In the genomic region with DNA sequence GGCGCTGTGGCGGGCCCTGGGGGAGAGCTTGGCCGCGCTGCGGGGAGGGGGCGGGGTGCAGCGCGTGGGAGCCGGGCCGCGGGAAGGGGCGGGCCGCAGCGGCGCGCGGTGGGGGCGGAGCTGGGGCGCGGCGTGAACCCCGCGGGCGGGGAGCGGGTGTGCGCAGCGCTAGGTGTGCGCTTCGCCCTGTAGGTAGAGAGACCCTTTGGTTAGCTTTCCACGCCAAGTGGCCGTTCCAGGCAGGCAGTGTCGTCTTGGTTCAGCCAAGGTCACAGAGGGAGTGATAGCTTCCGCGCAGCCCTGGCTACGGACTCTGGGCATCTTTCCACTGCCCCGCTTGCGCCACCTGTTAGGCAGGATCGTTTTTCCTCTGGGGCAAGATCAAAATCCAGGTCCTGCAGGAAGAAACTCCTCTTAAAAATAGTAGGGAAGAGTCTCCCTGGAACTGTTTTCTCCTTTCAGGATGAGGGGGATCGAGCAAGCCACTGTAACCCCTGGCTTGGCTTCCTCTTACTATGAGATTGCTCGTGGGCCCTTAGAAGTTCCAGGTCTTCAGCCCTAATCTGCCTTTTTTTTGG, we compare ENCODE assay signal across 8 cellular contexts. TPM values are rescaled to one million over a fixed set of nuclear protein-coding genes. Genes with fewer than 3 reads are reported as not detected.
A peak's percentile ranks its signal among the peaks of the same experiment; 100 is the strongest.
DNase-seq lines count a peak whose midpoint lies in the region; ATAC-seq and TF ChIP-seq lines count a peak whose summit lies in the region.

No MANE protein-coding gene starts in this region.

- H3K4me1 ChIP-seq in H9 (ENCODE audit: insufficient read depth, low read length) (no peaks in the 10 kb centered on the region), sigmoid colon (peaks cover 0 to 31% (median 26%) of the 10 kb centered on the region in 4 donors)

- no peaks in the 10 kb centered on the region for H3K79me1 ChIP-seq in H9 (ENCODE audit: insufficient read depth, low read depth, low read length, poor library complexity, severe bottlenecking)

- H3K4me2 ChIP-seq in H9 (ENCODE audit: insufficient read depth, insufficient read length, low read length) = peak overlapping the region; percentile 98

- H3K4me3 ChIP-seq in sigmoid colon = peak overlapping the region; percentile 66 to 85 (median 72)

- H3K27ac Mint-ChIP-seq in activated T-cell treated with anti-CD3 and anti-CD28 coated beads, Interleukin-2, amount 50 U/mL, for 24 hours = peak overlapping the region; percentile 99
- peak overlapping the region; percentile 91 to 100 (median 100); a peak in 6 of 7 replicates for H3K27ac Mint-ChIP-seq in H9
- H3K27ac Mint-ChIP-seq in activated naive CD4-positive, alpha-beta T cell treated with anti-CD3 and anti-CD28 coated beads, Interleukin-2, amount 50 U/mL, for 72 hours = peak overlapping the region; percentile 96 to 99

- no peak for TF ChIP-seq POLR2A in sigmoid colon (IDR thresholded peaks at IDR 0.05)

- H2AFZ ChIP-seq in H9 (ENCODE audit: low read length) = no peak overlapping the region

- no peak overlapping the region for H2BK12ac ChIP-seq in H9 (ENCODE audit: insufficient read length, low read depth, low read length)

- H3K79me2 ChIP-seq in H9 (ENCODE audit: insufficient read depth, low read length) = peaks cover 8% of the 10 kb centered on the region; the same call in 1 of the 2 replicates

- no peak overlapping the region for H4K8ac ChIP-seq in H9 (replicated peaks; ENCODE audit: insufficient read length, low read depth, low read length)

- no peak overlapping the region for H2BK120ac ChIP-seq in H9 (ENCODE audit: low read depth, low read length, poor library complexity, severe bottlenecking)

- no peak overlapping the region for H3K27ac ChIP-seq in H9 (ENCODE audit: insufficient read length, low read depth, low read length)
- peak overlapping the region; percentile 86 to 94 (median 92) for H3K27ac ChIP-seq in sigmoid colon

- H3K36me3 Mint-ChIP-seq in activated T-cell treated with anti-CD3 and anti-CD28 coated beads, Interleukin-2, amount 50 U/mL, for 24 hours (ENCODE audit: low read depth) = peaks cover 84% of the 10 kb centered on the region
- peaks cover 38 to 64% (median 54%) of the 10 kb centered on the region in 3 experiments for H3K36me3 Mint-ChIP-seq in H9 (ENCODE audit: insufficient read depth in 1 of 3, low read depth in 3 of 3)
- H3K36me3 Mint-ChIP-seq in activated naive CD4-positive, alpha-beta T cell treated with anti-CD3 and anti-CD28 coated beads, Interleukin-2, amount 50 U/mL, for 72 hours = peaks cover 39 to 50% of the 10 kb centered on the region in 2 donors

- peaks cover 40% of the 10 kb centered on the region for H3K4me1 Mint-ChIP-seq in activated T-cell treated with anti-CD3 and anti-CD28 coated beads, Interleukin-2, amount 50 U/mL, for 24 hours (ENCODE audit: low read depth)
- H3K4me1 Mint-ChIP-seq in H9 = peaks cover 22 to 26% of the 10 kb centered on the region in 2 experiments

- TF ChIP-seq CTCF in H9 (conservative IDR thresholded peaks at IDR 0.05) = peak; percentile 12; the same call in 1 of the 3 replicates
- TF ChIP-seq CTCF in sigmoid colon (IDR thresholded peaks at IDR 0.05) = no peak

- no peaks in the 10 kb centered on the region for H3K9me3 Mint-ChIP-seq in activated T-cell treated with anti-CD3 and anti-CD28 coated beads, Interleukin-2, amount 50 U/mL, for 24 hours
- H3K9me3 Mint-ChIP-seq in H9 = no peaks in the 10 kb centered on the region
- H3K9me3 Mint-ChIP-seq in activated naive CD4-positive, alpha-beta T cell treated with anti-CD3 and anti-CD28 coated beads, Interleukin-2, amount 50 U/mL, for 72 hours = no peaks in the 10 kb centered on the region

- no peak for DNase-seq in activated T-cell treated with anti-CD3 and anti-CD28 coated beads, Interleukin-2, amount 50 U/mL, for 24 hours
- no peak for DNase-seq in activated T-cell treated with anti-CD3 and anti-CD28 coated beads, Interleukin-2, amount 50 U/mL, for 1 hour
- DNase-seq in H9 (peak; percentile 34), LoVo (ENCODE audit: low spot score) (peak; percentile 56), left cardiac atrium (peak; percentile 67), sigmoid colon (peak; percentile 82), hepatic stellate cell (ENCODE audit: low spot score) (no peak)
- DNase-seq in activated naive CD4-positive, alpha-beta T cell treated with anti-CD3 and anti-CD28 coated beads, Interleukin-2, amount 50 U/mL, for 72 hours (ENCODE audit: low spot score in 2 of 2) = no peak

- no peak overlapping the region for H3K18ac ChIP-seq in H9 (ENCODE audit: insufficient read length, low read depth, low read length)

- TF ChIP-seq EP300 in sigmoid colon (IDR thresholded peaks at IDR 0.05) = no peak

- H3K27me3 Mint-ChIP-seq in activated T-cell treated with anti-CD3 and anti-CD28 coated beads, Interleukin-2, amount 50 U/mL, for 24 hours = no peaks in the 10 kb centered on the region
- no peaks in the 10 kb centered on the region for H3K27me3 Mint-ChIP-seq in H9 (ENCODE audit: low read depth)

- no peaks in the 10 kb centered on the region for H4K20me1 ChIP-seq in H9 (ENCODE audit: control insufficient read depth, insufficient read depth, insufficient read length)

- H3K14ac ChIP-seq in H9 (ENCODE audit: insufficient read depth, low read length) = peak overlapping the region; percentile 80

- peak; percentile 77 to 78 for ATAC-seq in activated naive CD4-positive, alpha-beta T cell treated with anti-CD3 and anti-CD28 coated beads, Interleukin-2, amount 50 U/mL, for 72 hours
- peak; percentile 87 to 90 for ATAC-seq in left cardiac atrium

- H3K9me3 ChIP-seq in H9 (ENCODE audit: control insufficient read depth, low read depth, low read length) = no peaks in the 10 kb centered on the region
- no peaks in the 10 kb centered on the region for H3K9me3 ChIP-seq in sigmoid colon

- no peak overlapping the region for H2BK20ac ChIP-seq in H9 (ENCODE audit: low read depth, low read length, poor library complexity, severe bottlenecking)

- no peak overlapping the region for H3K23ac ChIP-seq in H9 (ENCODE audit: insufficient read length, low read depth, low read length)

- peaks cover 12% of the 10 kb centered on the region for H3K23me2 ChIP-seq in H9 (ENCODE audit: insufficient read length, low read depth, low read length, poor library complexity, severe bottlenecking)

- H2BK15ac ChIP-seq in H9 (ENCODE audit: low read depth, low read length) = no peak overlapping the region

- peaks cover 26 to 50% (median 31%) of the 10 kb centered on the region in 4 donors for H3K36me3 ChIP-seq in sigmoid colon

- peak overlapping the region; percentile 100 for H3K4me3 Mint-ChIP-seq in activated T-cell treated with anti-CD3 and anti-CD28 coated beads, Interleukin-2, amount 50 U/mL, for 24 hours
- H3K4me3 Mint-ChIP-seq in H9 = peak overlapping the region; percentile 99 to 100

- H3T11ph ChIP-seq in H9 (ENCODE audit: low read length) = no peak overlapping the region

- no peak overlapping the region for H3K56ac ChIP-seq in H9 (ENCODE audit: insufficient read length, low read depth, low read length)

- H3K27me3 ChIP-seq in H9 (ENCODE audit: insufficient read depth, low read length) (no peaks in the 10 kb centered on the region), sigmoid colon (no peaks in the 10 kb centered on the region)

- no peak overlapping the region for H3K4ac ChIP-seq in H9 (ENCODE audit: low read depth, low read length)

- no peak overlapping the region for H2AK5ac ChIP-seq in H9 (ENCODE audit: insufficient read length, low read length)

- intact Hi-C loops in left cardiac atrium (cut with DNase I) = no loop called here
- intact Hi-C loops in sigmoid colon (cut with DNase I) = loop anchor here (1.0 to 5.0 kb wide), 3 partner anchors 41 to 115 kb away; a partner anchor contains a TSS

- H3K9ac ChIP-seq in H9 (ENCODE audit: extremely low read depth, insufficient read length, low read length) = peak overlapping the region; percentile 72

- WGBS in H9 (ENCODE audit: extremely low coverage, insufficient read length, low lambda C conversion rate) = no CpG with 5 or more reads among the region's 40 CpGs
- 0 to 1% methylated on average over 40 of the region's 40 CpGs for WGBS in sigmoid colon, 2 donors

- H2BK5ac ChIP-seq in H9 (ENCODE audit: insufficient read length, low read length) = no peak overlapping the region

- no peak overlapping the region for H4K5ac ChIP-seq in H9 (ENCODE audit: insufficient read length, low read depth, low read length)

- no peak overlapping the region for H4K91ac ChIP-seq in H9 (ENCODE audit: insufficient read length, low read depth, low read length)

RNA-seq across cellular contexts. Expression of a gene that starts 0.4 kb away (rescaled TPM):
- total RNA-seq in H9 (2021) (346 and 359 TPM in 2 replicates), left cardiac atrium (100 to 1,000 TPM; 186 to 209 TPM), sigmoid colon (10 to 100 TPM; 40.4 to 76.4 (median 50.5) TPM)
- 100 to 1,000 TPM; 242 to 310 TPM for total RNA-seq in activated naive CD4-positive, alpha-beta T cell treated with anti-CD3 and anti-CD28 coated beads, Interleukin-2, amount 50 U/mL, for 72 hours
- polyA plus RNA-seq in sigmoid colon = 100 to 1,000 TPM; 113 to 150 (median 130) TPM

RNA-seq across cellular contexts. Expression of a gene that starts 0.8 kb away (rescaled TPM):
- total RNA-seq in H9 (2021) = 46.7 and 52.6 TPM in 2 replicates
- 10 to 100 TPM; 47.5 to 86.8 TPM for total RNA-seq in activated naive CD4-positive, alpha-beta T cell treated with anti-CD3 and anti-CD28 coated beads, Interleukin-2, amount 50 U/mL, for 72 hours
- 10 to 100 TPM; 20.7 to 25.1 TPM for total RNA-seq in left cardiac atrium
- 10 to 100 TPM; 19.4 to 23.9 (median 21.1) TPM for total RNA-seq in sigmoid colon
- polyA plus RNA-seq in sigmoid colon = 10 to 100 TPM; 13.8 to 26.0 (median 14.3) TPM

RNA-seq across cellular contexts. Expression of a gene that starts 9.1 kb away (rescaled TPM):
- total RNA-seq in H9 (2021) = not detected in 2 replicates
- total RNA-seq in activated naive CD4-positive, alpha-beta T cell treated with anti-CD3 and anti-CD28 coated beads, Interleukin-2, amount 50 U/mL, for 72 hours = under 1 TPM in 1 of 2 donors, not detected in 1; 0.43 TPM
- total RNA-seq in left cardiac atrium = 1 to 10 TPM in 1 of 2 donors, under 1 TPM in 1; 0.91 to 2.6 TPM
- total RNA-seq in sigmoid colon = not detected
- polyA plus RNA-seq in sigmoid colon = 1 to 10 TPM in 1 of 3 donors, under 1 TPM in 1, not detected in 1; 0.10 to 1.2 TPM

RNA-seq across cellular contexts. Expression of a gene that starts 23.5 kb away (rescaled TPM):
- total RNA-seq in H9 (2021) (not detected in 2 replicates), left cardiac atrium (under 1 TPM in 1 of 2 donors, not detected in 1; 0.26 TPM), sigmoid colon (not detected)
- total RNA-seq in activated naive CD4-positive, alpha-beta T cell treated with anti-CD3 and anti-CD28 coated beads, Interleukin-2, amount 50 U/mL, for 72 hours = under 1 TPM in 1 of 2 donors, not detected in 1; 0.80 TPM
- under 1 TPM in 1 of 3 donors, not detected in 2; 0.06 TPM for polyA plus RNA-seq in sigmoid colon

RNA-seq across cellular contexts. Expression of a gene that starts 41.2 kb away (rescaled TPM):
- total RNA-seq in H9 (2021) = 52.0 and 57.8 TPM in 2 replicates
- total RNA-seq in activated naive CD4-positive, alpha-beta T cell treated with anti-CD3 and anti-CD28 coated beads, Interleukin-2, amount 50 U/mL, for 72 hours = 10 to 100 TPM; 53.1 to 60.2 TPM
- 10 to 100 TPM; 31.2 to 31.6 TPM for total RNA-seq in left cardiac atrium
- total RNA-seq in sigmoid colon = 10 to 100 TPM; 33.8 to 38.8 (median 37.0) TPM
- 10 to 100 TPM; 22.2 to 50.0 (median 26.4) TPM for polyA plus RNA-seq in sigmoid colon

Comparison
In these comparisons a context has a peak if more than half of its experiments do, and no peak if none do; other contexts are left out.
1. DNase-seq: peak in H9 (single experiment), LoVo (single experiment), left cardiac atrium (single experiment) and sigmoid colon (single experiment); none in activated T-cell treated with anti-CD3 and anti-CD28 coated beads, Interleukin-2, amount 50 U/mL, for 24 hours (single experiment), activated T-cell treated with anti-CD3 and anti-CD28 coated beads, Interleukin-2, amount 50 U/mL, for 1 hour (single experiment), activated naive CD4-positive, alpha-beta T cell treated with anti-CD3 and anti-CD28 coated beads, Interleukin-2, amount 50 U/mL, for 72 hours (0 of 2) and hepatic stellate cell (single experiment).
2. Peak in every context shown above with its lines, with median percentiles within 50 percentile points of each other: H3K27ac Mint-ChIP-seq.